Comparison of ENCODE assay signal across 10 cellular contexts in the genomic region with DNA sequence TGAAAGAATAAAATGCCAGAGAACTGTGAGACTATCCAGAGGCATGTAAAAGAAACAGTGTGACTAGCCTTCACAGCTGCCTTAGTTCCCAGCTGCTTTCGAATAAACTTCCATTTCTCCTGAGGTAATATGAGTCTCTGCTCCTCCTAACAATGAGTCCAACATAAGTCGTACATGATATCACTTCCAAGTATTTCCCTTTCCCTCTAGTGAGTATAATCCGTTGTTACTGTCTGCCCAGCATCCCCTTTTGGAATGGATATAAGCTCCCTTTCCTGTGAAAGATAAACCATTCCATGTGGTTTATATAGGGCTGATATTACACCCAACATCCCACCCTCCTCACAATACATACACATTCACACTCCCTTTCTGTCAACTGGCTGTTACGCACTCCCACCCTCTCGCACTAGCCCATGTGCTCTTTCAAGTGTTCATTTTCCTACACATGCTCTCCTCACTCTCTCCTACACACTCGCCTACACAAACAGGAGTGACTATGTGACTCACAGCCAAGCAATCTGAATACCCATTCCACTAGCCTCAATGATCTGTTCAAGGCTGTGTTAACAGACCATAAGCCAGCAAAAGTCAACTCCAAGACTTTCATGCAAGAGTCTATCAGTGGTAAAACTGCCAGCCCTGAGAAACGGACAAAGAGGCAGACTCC. TPM values are rescaled to one million over a fixed set of nuclear protein-coding genes. Genes with fewer than 3 reads are reported as not detected.
DNase-seq lines count a peak whose midpoint lies in the region; ATAC-seq lines count a peak whose summit lies in the region.
"Had no signal": no experiment of that assay in that cellular context is flagged by ENCODE, and none has a peak within 500 bp of the region (broad histone marks: within the 10 kb centered on the region; RNA-seq: fewer than 3 reads in every experiment).

No MANE protein-coding gene starts in this region.

- intact Hi-C loops in right cardiac atrium (cut with DNase I), result no loop called here

- no peak for ATAC-seq in right cardiac atrium
- ATAC-seq in HG02973 (IDR thresholded peaks at IDR 0.05; ENCODE audit: unreplicated experiment), result no peak
- ATAC-seq in HG03175 (IDR thresholded peaks at IDR 0.05; ENCODE audit: unreplicated experiment), result no peak

- 77% methylated on average over 7 of the region's 7 CpGs for WGBS in right cardiac atrium

- no peak overlapping the region for H3K4me3 ChIP-seq in adipocyte (ENCODE audit: low read length)
- H3K4me3 ChIP-seq in right cardiac atrium (ENCODE audit: low read length), result no peak overlapping the region
- H3K4me3 ChIP-seq: suprapubic skin had no signal

- peak; percentile 3 to 22 for DNase-seq in stimulated activated CD4-positive, alpha-beta T cell treated with anti-CD3 and anti-CD28 coated beads, Interleukin-2, amount 100 ng/mL, for 24 hours
- no peak for DNase-seq in stimulated activated CD4-positive, alpha-beta T cell treated with anti-CD3 and anti-CD28 coated beads, Interleukin-2, amount 100 ng/mL, for 48 hours
- DNase-seq in adipocyte (ENCODE audit: low read depth) (peak; percentile 63), kidney tubule cell (ENCODE audit: low spot score) (peak; percentile 67), NCI-H1105 treated with DMSO at 0.1 percent for 48 hours (lab: John Stamatoyannopoulos, UW) (no peak), right cardiac atrium (no peak)
- DNase-seq: effector CD4-positive, alpha-beta T cell had no signal

- H3K9me3 ChIP-seq in adipocyte (ENCODE audit: control insufficient read depth, low read length) (no peaks in the 10 kb centered on the region), right cardiac atrium (ENCODE audit: control insufficient read depth, low read length) (no peaks in the 10 kb centered on the region)
- H3K9me3 ChIP-seq: suprapubic skin had no signal

- no peak overlapping the region for H3K9ac ChIP-seq in adipocyte (ENCODE audit: low read length)

- H3K4me1 ChIP-seq in adipocyte (ENCODE audit: control insufficient read depth, insufficient read depth, low read length), result peaks cover 33% of the 10 kb centered on the region
- H3K4me1 ChIP-seq in right cardiac atrium (ENCODE audit: control insufficient read depth, insufficient read depth, low read length), result no peaks in the 10 kb centered on the region

- H3K36me3 ChIP-seq in adipocyte (ENCODE audit: control insufficient read depth, insufficient read depth, low read length, severe bottlenecking), result peaks cover 11% of the 10 kb centered on the region

- no peaks in the 10 kb centered on the region for H3K27me3 ChIP-seq in adipocyte (replicated peaks; ENCODE audit: control insufficient read depth, insufficient read depth, low read length)
- no peaks in the 10 kb centered on the region for H3K27me3 ChIP-seq in right cardiac atrium (ENCODE audit: control insufficient read depth, insufficient read depth)
- H3K27me3 ChIP-seq: suprapubic skin had no signal

- no peak overlapping the region for H3K27ac ChIP-seq in right cardiac atrium (ENCODE audit: low read length)
- H3K27ac ChIP-seq: suprapubic skin had no signal

RNA-seq across cellular contexts. Expression of gene NAF1, which starts 5.0 kb away (rescaled TPM):
- 10 to 100 TPM; 12.2 to 16.5 (median 13.4) TPM for total RNA-seq in right cardiac atrium
- polyA plus RNA-seq in right cardiac atrium, result 5.1 TPM

Comparison
In these comparisons a context has a peak if more than half of its experiments do, and no peak if none do; other contexts are left out.
1. DNase-seq: peak in stimulated activated CD4-positive, alpha-beta T cell treated with anti-CD3 and anti-CD28 coated beads, Interleukin-2, amount 100 ng/mL, for 24 hours (2 of 2), adipocyte (single experiment) and kidney tubule cell (single experiment); none in stimulated activated CD4-positive, alpha-beta T cell treated with anti-CD3 and anti-CD28 coated beads, Interleukin-2, amount 100 ng/mL, for 48 hours (0 of 2), NCI-H1105 treated with DMSO at 0.1 percent for 48 hours (single experiment) and right cardiac atrium (0 of 3).